8 cellular contexts compared by ENCODE assay signal in genomic region chr14:105699706-105700105, GRCh38.
DNase-seq lines count a peak whose midpoint lies in the region; ATAC-seq and TF ChIP-seq lines count a peak whose summit lies in the region.
"Not testable (repeated sequence)": the region's sequence is repeated elsewhere in the genome, so short reads cannot be mapped to it uniquely, and the experiment has no call there.

No MANE protein-coding gene starts in this region.

- H3K4me2 ChIP-seq in BLaER1: peak overlapping the region; percentile 51
- H3K4me2 ChIP-seq in OCI-LY3 (ENCODE audit: low read length): not testable (repeated sequence)

- H3K79me2 ChIP-seq in OCI-LY3 (ENCODE audit: low read length): not testable (repeated sequence)

- H3K27ac Mint-ChIP-seq in activated B cell treated with CpG ODN at 0.5 μM for 24 hours: peak overlapping the region; percentile 99
- not testable (repeated sequence) for H3K27ac Mint-ChIP-seq in endodermal cell; naive thymus-derived CD4-positive, alpha-beta T cell; stimulated activated naive CD8-positive, alpha-beta T cell treated with anti-CD3 and anti-CD28 coated beads, Interleukin-15, amount 100 ng/mL, for 72 hours

- H3K9me3 Mint-ChIP-seq in activated B cell treated with CpG ODN at 0.5 μM for 24 hours; naive thymus-derived CD4-positive, alpha-beta T cell; stimulated activated naive CD8-positive, alpha-beta T cell treated with anti-CD3 and anti-CD28 coated beads, Interleukin-15, amount 100 ng/mL, for 72 hours: not testable (repeated sequence)
- peaks cover 54% of the 10 kb centered on the region for H3K9me3 Mint-ChIP-seq in endodermal cell

- H3K9me3 ChIP-seq in BLaER1; OCI-LY3 (ENCODE audit: insufficient read depth, low read length); naive thymus-derived CD4-positive, alpha-beta T cell (ENCODE audit: control insufficient read depth in 2 of 3, low read length in 3 of 3): not testable (repeated sequence)
- H3K9me3 ChIP-seq in endodermal cell (ENCODE audit: control insufficient read depth, low read length): peaks cover 27% of the 10 kb centered on the region

- POLR2A ChIA-PET in activated B cell treated with CpG ODN at 0.5 μM for 24 hours (lab: Charles Lee): interaction anchor here (1.4 to 2.9 kb wide), 2 partner anchors 10 to 162 kb away, joined by 11 to 19 read pairs; no protein-coding TSS in a partner anchor
- POLR2A ChIA-PET in naive thymus-derived CD4-positive, alpha-beta T cell (lab: Charles Lee): not testable (repeated sequence)

- H4K20me1 ChIP-seq in BLaER1; OCI-LY3 (ENCODE audit: insufficient read depth, low read length): not testable (repeated sequence)

- DNase-seq in activated B cell treated with CpG ODN at 0.5 μM for 24 hours (peak; percentile 50), endodermal cell (peak; percentile 14), left lobe of liver (ENCODE audit: low spot score) (peak; percentile 44)
- peak in 1 of 9 donors; percentile 19 for DNase-seq in naive thymus-derived CD4-positive, alpha-beta T cell
- peak in 1 of 2 donors; percentile 9 for DNase-seq in stimulated activated naive CD8-positive, alpha-beta T cell treated with anti-CD3 and anti-CD28 coated beads, Interleukin-15, amount 100 ng/mL, for 72 hours

- ATAC-seq in HG03196 (IDR thresholded peaks at IDR 0.05; ENCODE audit: unreplicated experiment) (peak; percentile 11), left lobe of liver (peak; percentile 35)
- not testable (repeated sequence) for ATAC-seq in activated B cell treated with CpG ODN at 0.5 μM for 24 hours (ENCODE audit: low read depth)
- peak; percentile 1 for ATAC-seq in naive thymus-derived CD4-positive, alpha-beta T cell
- ATAC-seq in stimulated activated naive CD8-positive, alpha-beta T cell treated with anti-CD3 and anti-CD28 coated beads, Interleukin-15, amount 100 ng/mL, for 72 hours: peak; percentile 9

- peaks cover 58% of the 10 kb centered on the region for H3K4me1 Mint-ChIP-seq in activated B cell treated with CpG ODN at 0.5 μM for 24 hours
- not testable (repeated sequence) for H3K4me1 Mint-ChIP-seq in endodermal cell; naive thymus-derived CD4-positive, alpha-beta T cell; stimulated activated naive CD8-positive, alpha-beta T cell treated with anti-CD3 and anti-CD28 coated beads, Interleukin-15, amount 100 ng/mL, for 72 hours

- CTCF ChIA-PET in activated B cell treated with CpG ODN at 0.5 μM for 24 hours (lab: Charles Lee); naive thymus-derived CD4-positive, alpha-beta T cell (lab: Charles Lee): not testable (repeated sequence)

- peak overlapping the region; percentile 15 for H3K4me3 Mint-ChIP-seq in activated B cell treated with CpG ODN at 0.5 μM for 24 hours
- not testable (repeated sequence) for H3K4me3 Mint-ChIP-seq in endodermal cell; naive thymus-derived CD4-positive, alpha-beta T cell; stimulated activated naive CD8-positive, alpha-beta T cell treated with anti-CD3 and anti-CD28 coated beads, Interleukin-15, amount 100 ng/mL, for 72 hours

- not testable (repeated sequence) for H2AFZ ChIP-seq in OCI-LY3 (ENCODE audit: low read depth, low read length)

- H3K27ac ChIP-seq in BLaER1 (peak overlapping the region; percentile 65), OCI-LY3 (ENCODE audit: low read length) (peak overlapping the region; percentile 85)
- H3K27ac ChIP-seq in endodermal cell (ENCODE audit: low read depth, low read length); naive thymus-derived CD4-positive, alpha-beta T cell (ENCODE audit: low read depth, low read length): not testable (repeated sequence)

- H3K36me3 ChIP-seq in BLaER1; OCI-LY3 (replicated peaks; ENCODE audit: low read depth, low read length); endodermal cell (ENCODE audit: control insufficient read depth, insufficient read depth, low read length); naive thymus-derived CD4-positive, alpha-beta T cell (ENCODE audit: control insufficient read depth in 2 of 3, insufficient read depth in 3 of 3, low read length in 3 of 3): not testable (repeated sequence)

- H3K36me3 Mint-ChIP-seq in activated B cell treated with CpG ODN at 0.5 μM for 24 hours (ENCODE audit: low read depth) (peaks cover 16% of the 10 kb centered on the region), endodermal cell (ENCODE audit: low read depth) (peaks cover 12% of the 10 kb centered on the region)
- not testable (repeated sequence) for H3K36me3 Mint-ChIP-seq in naive thymus-derived CD4-positive, alpha-beta T cell

- H3K27me3 Mint-ChIP-seq in activated B cell treated with CpG ODN at 0.5 μM for 24 hours; endodermal cell (ENCODE audit: insufficient read depth); naive thymus-derived CD4-positive, alpha-beta T cell; stimulated activated naive CD8-positive, alpha-beta T cell treated with anti-CD3 and anti-CD28 coated beads, Interleukin-15, amount 100 ng/mL, for 72 hours: not testable (repeated sequence)

- H3K9ac ChIP-seq in BLaER1; endodermal cell (ENCODE audit: extremely low read depth, low read length, poor library complexity, severe bottlenecking): not testable (repeated sequence)
- H3K9ac ChIP-seq in OCI-LY3 (ENCODE audit: low read length): peak overlapping the region; percentile 66; the same call in 1 of the 2 replicates

- WGBS in endodermal cell (ENCODE audit: insufficient coverage in 1 of 2, insufficient read length in 1 of 2), 2 experiments: 60 to 64% methylated on average over 1 to 7 of the region's 9 CpGs

- H3K27me3 ChIP-seq in BLaER1; OCI-LY3 (ENCODE audit: low read depth, low read length); endodermal cell (ENCODE audit: control insufficient read depth, insufficient read depth, low read length, poor library complexity, severe bottlenecking); naive thymus-derived CD4-positive, alpha-beta T cell (ENCODE audit: control insufficient read depth in 2 of 2, insufficient read depth in 2 of 2, low read length in 2 of 2): not testable (repeated sequence)

- H3K4me3 ChIP-seq in BLaER1; OCI-LY3 (ENCODE audit: low read length); endodermal cell (ENCODE audit: low read length); naive thymus-derived CD4-positive, alpha-beta T cell (ENCODE audit: low read length): not testable (repeated sequence)

- not testable (repeated sequence) for TF ChIP-seq CTCF in OCI-LY3 (IDR thresholded peaks at IDR 0.05; ENCODE audit: low read depth, low read length); activated B cell treated with CpG ODN at 0.5 μM for 24 hours (IDR thresholded peaks at IDR 0.05); endodermal cell (conservative IDR thresholded peaks at IDR 0.05)

- intact Hi-C loops in activated B cell treated with CpG ODN at 0.5 μM for 24 hours (cut with micrococcal nuclease); naive thymus-derived CD4-positive, alpha-beta T cell (cut with micrococcal nuclease): not testable (repeated sequence)

- peaks cover 58% of the 10 kb centered on the region for H3K4me1 ChIP-seq in BLaER1
- peaks cover 14% of the 10 kb centered on the region for H3K4me1 ChIP-seq in OCI-LY3 (ENCODE audit: low read length)
- not testable (repeated sequence) for H3K4me1 ChIP-seq in endodermal cell (ENCODE audit: control insufficient read depth, insufficient read depth, low read length); naive thymus-derived CD4-positive, alpha-beta T cell (ENCODE audit: control insufficient read depth in 2 of 2, insufficient read depth in 2 of 2, low read length in 2 of 2)
